Comparison of ENCODE assay signal across 22 cellular contexts in genomic region chr3:62758296-62759066, GRCh38.
A peak's percentile ranks its signal among the peaks of the same experiment; 100 is the strongest.
DNase-seq lines count a peak whose midpoint lies in the region; ATAC-seq and TF ChIP-seq lines count a peak whose summit lies in the region.
"Had no signal": no experiment of that assay in that cellular context is flagged by ENCODE, and none has a peak within 500 bp of the region (broad histone marks: within the 10 kb centered on the region; RNA-seq: fewer than 3 reads in every experiment).

No MANE protein-coding gene starts in this region.

- peak overlapping the region; percentile 48 for H3K27ac ChIP-seq in SU-DHL-6 (ENCODE audit: low read depth, low read length)
- H3K27ac ChIP-seq: A549, SJSA1 had no signal

- H3K9me3 ChIP-seq in SU-DHL-6 (ENCODE audit: insufficient read depth, low read length), result no peaks in the 10 kb centered on the region
- H3K9me3 ChIP-seq: A549, MG63, SJSA1 had no signal

- H3K9me3 Mint-ChIP-seq in stimulated activated memory B cell treated with anti-CD40 and anti-IgM and Interleukin-4, amounts not matched to agents 10 μg/mL and 1 μg/mL and 100 μg/mL, for 72 hours, result no peaks in the 10 kb centered on the region

- H3K27me3 Mint-ChIP-seq in stimulated activated memory B cell treated with anti-CD40 and anti-IgM and Interleukin-4, amounts not matched to agents 10 μg/mL and 1 μg/mL and 100 μg/mL, for 72 hours, result no peaks in the 10 kb centered on the region
- H3K27me3 Mint-ChIP-seq: B cell; CD4-positive, CD25-positive, alpha-beta regulatory T cell had no signal

- ATAC-seq in left ventricle myocardium superior (peak; percentile 55), Right ventricle myocardium inferior (no peak)
- peak; percentile 45 for ATAC-seq in stimulated activated memory B cell treated with anti-CD40 and anti-IgM and Interleukin-4, amounts not matched to agents 10 μg/mL and 1 μg/mL and 100 μg/mL, for 72 hours
- no peak for ATAC-seq in activated CD4-positive, CD25-positive, alpha-beta regulatory T cell treated with anti-CD3 and anti-CD28 coated beads, Interleukin-2, amount 50 U/mL, for 24 hours
- ATAC-seq: A549, HCT116, T-cell had no signal

- no peaks in the 10 kb centered on the region for H3K4me1 Mint-ChIP-seq in stimulated activated memory B cell treated with anti-CD40 and anti-IgM and Interleukin-4, amounts not matched to agents 10 μg/mL and 1 μg/mL and 100 μg/mL, for 72 hours
- H3K4me1 Mint-ChIP-seq: B cell; CD4-positive, CD25-positive, alpha-beta regulatory T cell; T-cell had no signal

- H3K27ac Mint-ChIP-seq in stimulated activated memory B cell treated with anti-CD40 and anti-IgM and Interleukin-4, amounts not matched to agents 10 μg/mL and 1 μg/mL and 100 μg/mL, for 72 hours, result no peak overlapping the region
- H3K27ac Mint-ChIP-seq: B cell; CD4-positive, CD25-positive, alpha-beta regulatory T cell; T-cell had no signal

- no peaks in the 10 kb centered on the region for H3K27me3 ChIP-seq in SU-DHL-6 (ENCODE audit: low read length)
- H3K27me3 ChIP-seq: MG63, SJSA1 had no signal

- no peaks in the 10 kb centered on the region for H3K36me3 Mint-ChIP-seq in stimulated activated memory B cell treated with anti-CD40 and anti-IgM and Interleukin-4, amounts not matched to agents 10 μg/mL and 1 μg/mL and 100 μg/mL, for 72 hours
- H3K36me3 Mint-ChIP-seq: CD4-positive, CD25-positive, alpha-beta regulatory T cell; T-cell had no signal

- H3K9me2 ChIP-seq in SU-DHL-6 (replicated peaks; ENCODE audit: insufficient read depth, low read length), result no peaks in the 10 kb centered on the region

- H3K79me2 ChIP-seq in SU-DHL-6 (ENCODE audit: insufficient read depth, low read length), result no peaks in the 10 kb centered on the region

- no peak overlapping the region for H3K4me3 Mint-ChIP-seq in stimulated activated memory B cell treated with anti-CD40 and anti-IgM and Interleukin-4, amounts not matched to agents 10 μg/mL and 1 μg/mL and 100 μg/mL, for 72 hours
- H3K4me3 Mint-ChIP-seq: B cell; CD4-positive, CD25-positive, alpha-beta regulatory T cell; T-cell had no signal

- H3K9ac ChIP-seq in SU-DHL-6 (ENCODE audit: low read length), result peak overlapping the region; percentile 14; the same call in 1 of the 2 replicates

- TF ChIP-seq CTCF in SU-DHL-6 (IDR thresholded peaks at IDR 0.05; ENCODE audit: insufficient read depth, low read length, poor library complexity, severe bottlenecking), result no peak

- peak overlapping the region; percentile 24 for H3K4me2 ChIP-seq in SU-DHL-6 (ENCODE audit: low read depth, low read length, poor library complexity, severe bottlenecking)
- H3K4me2 ChIP-seq: A549 had no signal

- peaks cover 8% of the 10 kb centered on the region for H3F3A ChIP-seq in SU-DHL-6 (ENCODE audit: insufficient read depth)

- no peak overlapping the region for H3K4me3 ChIP-seq in SU-DHL-6 (ENCODE audit: insufficient read depth, low read length, poor library complexity, severe bottlenecking)
- H3K4me3 ChIP-seq: A549, MG63, SJSA1 had no signal

- no peaks in the 10 kb centered on the region for H3K36me3 ChIP-seq in SU-DHL-6 (ENCODE audit: low read length)
- H3K36me3 ChIP-seq: MG63, SJSA1 had no signal

- intact Hi-C loops in left ventricle myocardium superior (cut with micrococcal nuclease), result no loop called here
- intact Hi-C loops in Right ventricle myocardium inferior (cut with DNase I), result no loop called here

- DNase-seq in left ventricle myocardium superior (no peak), Right ventricle myocardium inferior (ENCODE audit: missing footprints) (no peak), NAMALWA (ENCODE audit: low spot score) (peak; percentile 32), NCI-H524 treated with DMSO at 0.1 percent for 48 hours (lab: John Stamatoyannopoulos, UW) (no peak), putamen (ENCODE audit: low spot score) (no peak)
- DNase-seq: CD4-positive, CD25-positive, alpha-beta regulatory T cell; MG63; NCI-H1092; NCI-H1436; NCI-H187 treated with DMSO at 0.1 percent for 48 hours; NCI-H2107; NCI-H446 treated with DMSO at 0.1 percent for 48 hours; NCI-H748 treated with DMSO at 0.1 percent for 48 hours; OCI-M1; T-cell had no signal

- peak overlapping the region; percentile 22 for H2AFZ ChIP-seq in SU-DHL-6 (ENCODE audit: low read depth, low read length, severe bottlenecking)

- H4K20me1 ChIP-seq in SU-DHL-6 (ENCODE audit: low read depth, low read length), result no peaks in the 10 kb centered on the region

Comparison
In these comparisons a context has a peak if more than half of its experiments do, and no peak if none do; other contexts are left out.
1. ATAC-seq: peak in left ventricle myocardium superior (single experiment) and stimulated activated memory B cell treated with anti-CD40 and anti-IgM and Interleukin-4, amounts not matched to agents 10 μg/mL and 1 μg/mL and 100 μg/mL, for 72 hours (single experiment); none in Right ventricle myocardium inferior (single experiment) and activated CD4-positive, CD25-positive, alpha-beta regulatory T cell treated with anti-CD3 and anti-CD28 coated beads, Interleukin-2, amount 50 U/mL, for 24 hours (0 of 2).